1 cellular context compared by ENCODE assay signal in the genomic region with DNA sequence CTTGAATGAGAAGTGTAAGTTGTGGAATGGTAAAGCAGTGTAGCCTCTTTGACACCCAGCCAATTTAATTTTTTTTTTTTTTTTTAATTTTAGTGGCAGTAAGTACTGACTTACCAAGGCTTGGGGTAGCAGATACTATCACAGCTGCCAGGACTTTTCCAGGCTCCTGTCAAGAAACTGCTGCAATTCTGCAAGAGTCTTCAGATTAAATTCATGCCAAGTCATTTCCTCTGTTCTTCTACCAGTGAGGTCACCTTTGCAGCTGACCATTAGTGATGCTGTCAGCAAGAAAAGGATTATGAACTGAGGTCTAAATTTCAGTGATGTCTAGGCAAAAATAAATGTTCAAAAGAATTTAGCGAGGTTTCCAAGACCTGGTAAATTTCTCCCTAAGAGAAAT.
TF ChIP-seq lines count a peak whose summit lies in the region.

No MANE protein-coding gene starts in this region.

TF ChIP-seq in K562, 482 proteins besides CTCF, POLR2A, EP300 and RAD21 (continued from another document):
- no peak for TF ChIP-seq USF1 (CRISPR knock-in tag; IDR thresholded peaks at IDR 0.05)
- no peak for TF ChIP-seq ATF6 (CRISPR knock-in tag; IDR thresholded peaks at IDR 0.05)
- no peak for TF ChIP-seq CAMTA2 (CRISPR knock-in tag; conservative IDR thresholded peaks at IDR 0.05)
- peak; percentile 61; the same call in 1 of the 2 replicates for TF ChIP-seq C11orf30 (IDR thresholded peaks at IDR 0.05; ENCODE audit: low read depth)
